11 cellular contexts compared by ENCODE assay signal in the genomic region with DNA sequence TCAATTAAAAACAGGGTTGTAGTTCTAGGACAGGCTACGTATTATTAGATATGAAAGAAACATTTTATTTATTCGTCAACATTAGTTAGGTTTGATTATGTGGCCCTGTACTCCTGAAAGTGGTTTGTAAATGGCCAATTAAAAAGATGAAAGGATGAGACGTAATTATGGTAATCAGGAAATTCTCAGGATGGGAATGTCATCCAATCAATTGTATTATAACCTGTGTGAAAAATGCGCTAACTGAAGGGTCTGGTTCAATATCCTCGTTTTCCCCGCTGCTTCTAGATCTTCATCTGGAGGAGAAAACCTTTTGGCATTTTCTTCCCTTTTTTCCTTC. TPM values are rescaled to one million over a fixed set of nuclear protein-coding genes. Genes with fewer than 3 reads are reported as not detected.
DNase-seq lines count a peak whose midpoint lies in the region; ATAC-seq and TF ChIP-seq lines count a peak whose summit lies in the region.
"Had no signal": no experiment of that assay in that cellular context is flagged by ENCODE, and none has a peak within 500 bp of the region (broad histone marks: within the 10 kb centered on the region; RNA-seq: fewer than 3 reads in every experiment).

No MANE protein-coding gene starts in this region.

- H3K4me3 ChIP-seq in iPS-15b (ENCODE audit: low read depth, low read length) (peak overlapping the region; percentile 20), vagina (peak overlapping the region in 1 of 2 donors; percentile 83)

- peaks cover 10% of the 10 kb centered on the region for H3K4me1 ChIP-seq in iPS-15b (ENCODE audit: control insufficient read depth, insufficient read depth, low read length)
- H3K4me1 ChIP-seq in vagina, result peaks cover 33% of the 10 kb centered on the region

- peak overlapping the region; percentile 87 for H3K27ac ChIP-seq in vagina

- no peak overlapping the region for H3K9ac ChIP-seq in iPS-15b (ENCODE audit: low read depth, low read length)

- H3K4me1 Mint-ChIP-seq in stimulated activated naive CD8-positive, alpha-beta T cell treated with anti-CD3 and anti-CD28 coated beads, Interleukin-15, Interleukin-2, amounts not matched to agents 100 ng/mL and 50 ng/mL, for 24 hours (ENCODE audit: low read depth), result peaks cover 49% of the 10 kb centered on the region
- H3K4me1 Mint-ChIP-seq in stimulated activated naive CD8-positive, alpha-beta T cell treated with anti-CD3 and anti-CD28 coated beads, Interleukin-15, amount 100 ng/mL, for 72 hours, result peaks cover 37% of the 10 kb centered on the region
- H3K4me1 Mint-ChIP-seq in T-cell, result peaks cover 40 to 50% (median 45%) of the 10 kb centered on the region in 3 donors

- no peak for ATAC-seq in stimulated activated naive CD8-positive, alpha-beta T cell treated with anti-CD3 and anti-CD28 coated beads, Interleukin-15, amount 100 ng/mL, for 72 hours
- ATAC-seq in T-cell (replicated peaks in 1 of 4) (peak in 1 of 4 experiments; percentile 2), HG02763 (IDR thresholded peaks at IDR 0.05; ENCODE audit: unreplicated experiment) (no peak)

- POLR2A ChIA-PET in T-cell (lab: Charles Lee), result interaction anchor here in 1 of 2 donors (0.5 kb wide), 1 partner anchor 77 kb away, joined by 7 read pairs; no protein-coding TSS in a partner anchor

- H3K9me3 Mint-ChIP-seq in stimulated activated naive CD8-positive, alpha-beta T cell treated with anti-CD3 and anti-CD28 coated beads, Interleukin-15, Interleukin-2, amounts not matched to agents 100 ng/mL and 50 ng/mL, for 24 hours, result no peaks in the 10 kb centered on the region
- H3K9me3 Mint-ChIP-seq in stimulated activated naive CD8-positive, alpha-beta T cell treated with anti-CD3 and anti-CD28 coated beads, Interleukin-15, amount 100 ng/mL, for 72 hours, result no peaks in the 10 kb centered on the region
- H3K9me3 Mint-ChIP-seq in T-cell, result no peaks in the 10 kb centered on the region

- no peak for DNase-seq in stimulated activated naive CD8-positive, alpha-beta T cell treated with anti-CD3 and anti-CD28 coated beads, Interleukin-15, amount 100 ng/mL, for 72 hours
- no peak for DNase-seq in T-cell
- DNase-seq in vagina (ENCODE audit: extremely low spot score in 2 of 2), result no peak
- no peak for DNase-seq in amniotic stem cell (lab: John Stamatoyannopoulos, UW)
- no peak for DNase-seq in C1 segment of cervical spinal cord (lab: John Stamatoyannopoulos, UW)

- H3K27ac Mint-ChIP-seq in stimulated activated naive CD8-positive, alpha-beta T cell treated with anti-CD3 and anti-CD28 coated beads, Interleukin-15, Interleukin-2, amounts not matched to agents 100 ng/mL and 50 ng/mL, for 24 hours, result peak overlapping the region; percentile 100
- peak overlapping the region in 1 of 2 donors; percentile 99 for H3K27ac Mint-ChIP-seq in stimulated activated naive CD8-positive, alpha-beta T cell treated with anti-CD3 and anti-CD28 coated beads, Interleukin-15, amount 100 ng/mL, for 72 hours
- no peak overlapping the region for H3K27ac Mint-ChIP-seq in T-cell

- no peak for TF ChIP-seq CTCF in vagina (IDR thresholded peaks at IDR 0.05)

- no peaks in the 10 kb centered on the region for H3K27me3 Mint-ChIP-seq in stimulated activated naive CD8-positive, alpha-beta T cell treated with anti-CD3 and anti-CD28 coated beads, Interleukin-15, Interleukin-2, amounts not matched to agents 100 ng/mL and 50 ng/mL, for 24 hours
- peaks cover 6% of the 10 kb centered on the region for H3K27me3 Mint-ChIP-seq in stimulated activated naive CD8-positive, alpha-beta T cell treated with anti-CD3 and anti-CD28 coated beads, Interleukin-15, amount 100 ng/mL, for 72 hours
- no peaks in the 10 kb centered on the region for H3K27me3 Mint-ChIP-seq in T-cell

- CTCF ChIA-PET in T-cell (lab: Charles Lee), result no interaction called here

- no peaks in the 10 kb centered on the region for H3K9me3 ChIP-seq in iPS-15b (ENCODE audit: control insufficient read depth, insufficient read depth, low read length)
- no peaks in the 10 kb centered on the region for H3K9me3 ChIP-seq in vagina
- H3K9me3 ChIP-seq: Peyer's patch, spleen had no signal

- peak overlapping the region; percentile 97 for H3K4me3 Mint-ChIP-seq in stimulated activated naive CD8-positive, alpha-beta T cell treated with anti-CD3 and anti-CD28 coated beads, Interleukin-15, Interleukin-2, amounts not matched to agents 100 ng/mL and 50 ng/mL, for 24 hours
- peak overlapping the region in 1 of 2 donors; percentile 99 for H3K4me3 Mint-ChIP-seq in stimulated activated naive CD8-positive, alpha-beta T cell treated with anti-CD3 and anti-CD28 coated beads, Interleukin-15, amount 100 ng/mL, for 72 hours
- peak overlapping the region; percentile 91 to 97 (median 97) for H3K4me3 Mint-ChIP-seq in T-cell

- no peak for TF ChIP-seq POLR2A in vagina (IDR thresholded peaks at IDR 0.05)

- intact Hi-C loops in vagina (cut with DNase I), result no loop called here

- H3K27me3 ChIP-seq in iPS-15b (ENCODE audit: control insufficient read depth, insufficient read depth, low read length) (no peaks in the 10 kb centered on the region), vagina (no peaks in the 10 kb centered on the region)
- H3K27me3 ChIP-seq: foreskin keratinocyte, Peyer's patch, spleen had no signal

- H3K36me3 ChIP-seq in iPS-15b (ENCODE audit: control insufficient read depth, insufficient read depth, low read length), result peaks cover 33% of the 10 kb centered on the region
- peaks cover 0 to 35% of the 10 kb centered on the region in 2 donors for H3K36me3 ChIP-seq in vagina

- H3K36me3 Mint-ChIP-seq in stimulated activated naive CD8-positive, alpha-beta T cell treated with anti-CD3 and anti-CD28 coated beads, Interleukin-15, Interleukin-2, amounts not matched to agents 100 ng/mL and 50 ng/mL, for 24 hours (ENCODE audit: low read depth), result peaks cover 46% of the 10 kb centered on the region
- H3K36me3 Mint-ChIP-seq in T-cell, result peaks cover 40% of the 10 kb centered on the region

RNA-seq across cellular contexts. Expression of a gene that starts 0.4 kb away (rescaled TPM):
- 1,000 to 10,000 TPM; 2,227 to 2,547 (median 2,295) TPM for total RNA-seq in T-cell
- 1,975 TPM for total RNA-seq in vagina

RNA-seq across cellular contexts. Expression of a gene that starts 5.6 kb away (rescaled TPM):
- total RNA-seq in T-cell, result 10 to 100 TPM; 26.0 to 45.2 (median 40.2) TPM
- 21.1 TPM for total RNA-seq in vagina

RNA-seq across cellular contexts. Expression of a gene that starts 32.2 kb away (rescaled TPM):
- total RNA-seq in T-cell, result 10 to 100 TPM; 57.5 to 76.8 (median 61.6) TPM
- total RNA-seq in vagina, result 89.1 TPM
